In genomic region chr9:109329274-109330258, GRCh38 we compare ENCODE assay signal across 9 cellular contexts. TPM values are rescaled to one million over a fixed set of nuclear protein-coding genes. Genes with fewer than 3 reads are reported as not detected.
DNase-seq lines count a peak whose midpoint lies in the region; ATAC-seq and TF ChIP-seq lines count a peak whose summit lies in the region.
"Had no signal": no experiment of that assay in that cellular context is flagged by ENCODE, and none has a peak within 500 bp of the region (broad histone marks: within the 10 kb centered on the region; RNA-seq: fewer than 3 reads in every experiment).

No MANE protein-coding gene starts in this region.

- CTCF ChIA-PET in RWPE1 (lab: Yijun Ruan, JAX) = interaction anchor here (0.6 to 2.1 kb wide), 4 partner anchors 10 to 248 kb away, joined by 3 to 9 read pairs (median 3); no protein-coding TSS in a partner anchor

- POLR2A ChIA-PET in RWPE1 (lab: Yijun Ruan, JAX; ENCODE audit: low non-redundant PET) = no interaction called here

- ATAC-seq in Right ventricle myocardium superior (ENCODE audit: poor library complexity) (peak; percentile 75), GM21381 (IDR thresholded peaks at IDR 0.05; ENCODE audit: unreplicated experiment) (no peak), GM21529 (IDR thresholded peaks at IDR 0.05; ENCODE audit: unreplicated experiment) (no peak)

- DNase-seq in GM03348 (ENCODE audit: low spot score) (peak; percentile 68), RWPE1 (ENCODE audit: low spot score) (peak; percentile 97), Right ventricle myocardium superior (peak; percentile 60), retina (peak; percentile 38), NCI-H128 (lab: John Stamatoyannopoulos, UW; ENCODE audit: unreplicated experiment) (no peak)
- DNase-seq in activated CD4-positive, alpha-beta T cell treated with anti-CD3 and anti-CD28 coated beads for 4 hours = no peak
- DNase-seq: activated CD4-positive, CD25-positive, alpha-beta regulatory T cell had no signal

- peak overlapping the region; percentile 87 for H3K27ac ChIP-seq in RWPE1

- intact Hi-C loops in Right ventricle myocardium superior (cut with DNase I) = loop anchor here (10.0 kb wide), 1 partner anchor 145 kb away; no protein-coding TSS in a partner anchor

- no peak for TF ChIP-seq CTCF in RWPE1 (conservative IDR thresholded peaks at IDR 0.05; ENCODE audit: low read depth)

RNA-seq across cellular contexts. Expression of gene EPB41L4B, which starts 8.7 kb away (rescaled TPM):
- total RNA-seq in Right ventricle myocardium superior = 9.9 TPM

Comparison
In these comparisons a context has a peak if more than half of its experiments do, and no peak if none do; other contexts are left out.
1. DNase-seq: peak in GM03348 (single experiment), RWPE1 (single experiment), Right ventricle myocardium superior (single experiment) and retina (single experiment); none in NCI-H128 (single experiment) and activated CD4-positive, alpha-beta T cell treated with anti-CD3 and anti-CD28 coated beads for 4 hours (0 of 2).